In the genomic region with DNA sequence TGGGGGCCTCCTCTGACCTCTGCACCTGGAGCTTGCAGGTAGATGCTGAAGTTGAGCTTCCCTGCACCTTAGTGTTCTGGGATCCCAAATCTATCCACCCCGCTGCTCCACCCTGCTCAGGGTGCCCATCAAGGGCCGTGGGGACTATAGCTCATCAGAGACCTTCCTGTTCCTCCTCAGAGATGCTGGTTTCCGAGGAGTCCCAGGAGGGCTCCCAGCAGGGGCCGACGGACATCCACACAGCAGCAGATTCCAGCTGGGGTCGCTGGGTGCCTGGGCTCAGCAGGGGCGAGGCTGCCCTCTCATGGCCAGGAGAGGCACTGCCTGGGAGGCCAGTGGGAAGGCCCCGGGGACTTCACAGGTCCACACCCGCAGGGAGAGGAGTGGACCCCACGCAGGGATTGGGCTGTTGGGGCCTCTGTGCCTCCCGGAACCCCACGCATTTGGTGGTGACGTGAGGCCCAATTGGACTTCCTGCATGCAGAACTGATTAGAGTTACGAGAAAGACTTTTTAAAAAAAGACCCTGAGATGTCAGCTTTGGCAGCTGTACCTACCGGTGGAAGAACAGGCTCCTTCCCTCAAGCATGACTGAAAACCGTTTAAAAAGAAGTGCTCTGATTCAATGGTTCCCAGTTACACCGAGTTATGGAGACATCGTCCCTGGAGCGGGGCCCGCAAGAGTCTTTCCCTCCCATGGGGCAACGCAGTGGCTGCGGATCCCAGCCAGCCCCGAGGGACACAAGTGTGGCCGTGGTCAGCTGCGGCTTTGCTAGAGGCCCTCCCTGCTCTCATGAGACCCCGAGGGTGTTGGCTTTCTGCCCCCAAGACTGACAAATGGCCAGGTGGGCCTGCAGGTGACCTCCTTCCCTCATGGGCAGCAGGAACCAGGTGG, we compare ENCODE assay signal across 8 cellular contexts. TPM values are rescaled to one million over a fixed set of nuclear protein-coding genes. Genes with fewer than 3 reads are reported as not detected.
A peak's percentile ranks its signal among the peaks of the same experiment; 100 is the strongest.
DNase-seq lines count a peak whose midpoint lies in the region; ATAC-seq and TF ChIP-seq lines count a peak whose summit lies in the region.

No MANE protein-coding gene starts in this region.

- TF ChIP-seq RAD21 in liver (IDR thresholded peaks at IDR 0.05) = peak; percentile 87 to 93

- H3K27me3 ChIP-seq in liver (ENCODE audit: control insufficient read depth in 4 of 4, insufficient read depth in 4 of 4, low read length in 3 of 4) = peaks cover 0 to 3% (median 0%) of the 10 kb centered on the region in 4 donors

- no peaks in the 10 kb centered on the region for H3K36me3 ChIP-seq in liver (ENCODE audit: control insufficient read depth in 4 of 4, insufficient read depth in 3 of 4, low read depth in 1 of 4, low read length in 3 of 4)

- DNase-seq in GM12865 (ENCODE audit: low read depth) (peak; percentile 78), NCI-H2171 treated with DMSO at 0.1 percent for 48 hours (lab: John Stamatoyannopoulos, UW) (peak; percentile 62), cerebellum (ENCODE audit: low spot score) (peak; percentile 47), T1000 (lab: John Stamatoyannopoulos, UW) (no peak)
- DNase-seq in activated CD4-positive, alpha-beta T cell treated with anti-CD3 and anti-CD28 coated beads for 1 hour = peak; percentile 55
- peak; percentile 44 to 55 (median 46) for DNase-seq in stimulated activated CD4-positive, alpha-beta T cell treated with anti-CD3 and anti-CD28 coated beads, TNF-alpha, amount 100 ng/mL, for 4 hours (ENCODE audit: low read depth in 3 of 3)

- peak; percentile 59 for ATAC-seq in HG02759 (IDR thresholded peaks at IDR 0.05; ENCODE audit: unreplicated experiment)

- peak overlapping the region in 1 of 2 donors; percentile 38 for H3K27ac ChIP-seq in liver (ENCODE audit: low read depth in 1 of 2, low read length in 2 of 2)

- no peak overlapping the region for H3K9ac ChIP-seq in liver (ENCODE audit: low read depth in 1 of 2, low read length in 2 of 2)

- peak; percentile 99 for TF ChIP-seq CTCF in GM12865 (IDR thresholded peaks at IDR 0.05; ENCODE audit: insufficient read depth, low read depth, low read length, missing control alignments)
- peak; percentile 91 for TF ChIP-seq CTCF in liver (IDR thresholded peaks at IDR 0.05; ENCODE audit: low read depth, low read length, missing input control)

- 39% methylated on average over 26 of the region's 26 CpGs for WGBS in liver

- H3K9me3 ChIP-seq in liver (ENCODE audit: control insufficient read depth in 4 of 4, low read length in 3 of 4) = no peaks in the 10 kb centered on the region

- H3K4me3 ChIP-seq in GM12865 (ENCODE audit: low read depth, low read length) = peak overlapping the region; percentile 37
- no peak overlapping the region for H3K4me3 ChIP-seq in liver (ENCODE audit: low read depth in 1 of 3, low read length in 3 of 3)

- H3K4me1 ChIP-seq in liver (ENCODE audit: control insufficient read depth in 4 of 4, insufficient read depth in 4 of 4, low read length in 3 of 4) = peaks cover 0 to 3% (median 0%) of the 10 kb centered on the region in 4 donors

TF ChIP-seq in liver, 16 proteins besides CTCF, POLR2A, EP300 and RAD21:
- TF ChIP-seq RXRA (IDR thresholded peaks at IDR 0.05) (no peak), FOXA1 (IDR thresholded peaks at IDR 0.05) (no peak), YY1 (IDR thresholded peaks at IDR 0.05) (no peak)
- TF ChIP-seq, protein P1, sequence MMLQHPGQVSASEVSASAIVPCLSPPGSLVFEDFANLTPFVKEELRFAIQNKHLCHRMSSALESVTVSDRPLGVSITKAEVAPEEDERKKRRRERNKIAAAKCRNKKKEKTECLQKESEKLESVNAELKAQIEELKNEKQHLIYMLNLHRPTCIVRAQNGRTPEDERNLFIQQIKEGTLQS (IDR thresholded peaks at IDR 0.05) = no peak
- TF ChIP-seq, protein P2, sequence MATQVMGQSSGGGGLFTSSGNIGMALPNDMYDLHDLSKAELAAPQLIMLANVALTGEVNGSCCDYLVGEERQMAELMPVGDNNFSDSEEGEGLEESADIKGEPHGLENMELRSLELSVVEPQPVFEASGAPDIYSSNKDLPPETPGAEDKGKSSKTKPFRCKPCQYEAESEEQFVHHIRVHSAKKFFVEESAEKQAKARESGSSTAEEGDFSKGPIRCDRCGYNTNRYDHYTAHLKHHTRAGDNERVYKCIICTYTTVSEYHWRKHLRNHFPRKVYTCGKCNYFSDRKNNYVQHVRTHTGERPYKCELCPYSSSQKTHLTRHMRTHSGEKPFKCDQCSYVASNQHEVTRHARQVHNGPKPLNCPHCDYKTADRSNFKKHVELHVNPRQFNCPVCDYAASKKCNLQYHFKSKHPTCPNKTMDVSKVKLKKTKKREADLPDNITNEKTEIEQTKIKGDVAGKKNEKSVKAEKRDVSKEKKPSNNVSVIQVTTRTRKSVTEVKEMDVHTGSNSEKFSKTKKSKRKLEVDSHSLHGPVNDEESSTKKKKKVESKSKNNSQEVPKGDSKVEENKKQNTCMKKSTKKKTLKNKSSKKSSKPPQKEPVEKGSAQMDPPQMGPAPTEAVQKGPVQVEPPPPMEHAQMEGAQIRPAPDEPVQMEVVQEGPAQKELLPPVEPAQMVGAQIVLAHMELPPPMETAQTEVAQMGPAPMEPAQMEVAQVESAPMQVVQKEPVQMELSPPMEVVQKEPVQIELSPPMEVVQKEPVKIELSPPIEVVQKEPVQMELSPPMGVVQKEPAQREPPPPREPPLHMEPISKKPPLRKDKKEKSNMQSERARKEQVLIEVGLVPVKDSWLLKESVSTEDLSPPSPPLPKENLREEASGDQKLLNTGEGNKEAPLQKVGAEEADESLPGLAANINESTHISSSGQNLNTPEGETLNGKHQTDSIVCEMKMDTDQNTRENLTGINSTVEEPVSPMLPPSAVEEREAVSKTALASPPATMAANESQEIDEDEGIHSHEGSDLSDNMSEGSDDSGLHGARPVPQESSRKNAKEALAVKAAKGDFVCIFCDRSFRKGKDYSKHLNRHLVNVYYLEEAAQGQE (IDR thresholded peaks at IDR 0.05) = no peak

RNA-seq across cellular contexts. Expression of gene SLCO4A1, which starts 25.3 kb away (rescaled TPM):
- total RNA-seq in cerebellum (2.1 TPM), liver (1 to 10 TPM; 1.7 to 3.5 TPM)
- polyA plus RNA-seq in liver = 1 to 10 TPM; 1.3 to 4.3 TPM
